In the genomic region with DNA sequence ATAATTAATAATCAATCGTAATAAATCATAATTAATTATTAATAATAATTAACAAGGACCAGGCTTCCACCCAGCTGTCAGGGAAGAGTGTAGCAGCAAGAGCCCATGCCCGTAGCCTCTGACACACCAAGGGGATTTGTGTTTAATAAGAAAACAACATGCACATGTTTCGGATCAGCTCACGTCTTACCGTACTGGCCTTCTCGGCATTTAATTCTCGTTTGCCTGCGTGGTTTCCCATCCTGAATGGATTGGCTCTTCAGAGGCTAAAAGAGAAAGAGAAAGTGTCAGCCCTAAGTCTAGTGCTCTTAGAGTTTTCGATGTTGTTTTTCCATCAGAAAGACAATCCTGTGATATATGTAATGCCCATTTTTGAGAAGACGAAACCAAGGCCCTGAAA, we compare ENCODE assay signal across 1 cellular context.
TF ChIP-seq lines count a peak whose summit lies in the region.

No MANE protein-coding gene starts in this region.

TF ChIP-seq in GM12878, 131 proteins besides CTCF, POLR2A, EP300 and RAD21 (continued from another document):
- no peak for TF ChIP-seq PKNOX1 (IDR thresholded peaks at IDR 0.05)
TF ChIP-seq in GM12878: peak in this region for 0.
